In the genomic region with DNA sequence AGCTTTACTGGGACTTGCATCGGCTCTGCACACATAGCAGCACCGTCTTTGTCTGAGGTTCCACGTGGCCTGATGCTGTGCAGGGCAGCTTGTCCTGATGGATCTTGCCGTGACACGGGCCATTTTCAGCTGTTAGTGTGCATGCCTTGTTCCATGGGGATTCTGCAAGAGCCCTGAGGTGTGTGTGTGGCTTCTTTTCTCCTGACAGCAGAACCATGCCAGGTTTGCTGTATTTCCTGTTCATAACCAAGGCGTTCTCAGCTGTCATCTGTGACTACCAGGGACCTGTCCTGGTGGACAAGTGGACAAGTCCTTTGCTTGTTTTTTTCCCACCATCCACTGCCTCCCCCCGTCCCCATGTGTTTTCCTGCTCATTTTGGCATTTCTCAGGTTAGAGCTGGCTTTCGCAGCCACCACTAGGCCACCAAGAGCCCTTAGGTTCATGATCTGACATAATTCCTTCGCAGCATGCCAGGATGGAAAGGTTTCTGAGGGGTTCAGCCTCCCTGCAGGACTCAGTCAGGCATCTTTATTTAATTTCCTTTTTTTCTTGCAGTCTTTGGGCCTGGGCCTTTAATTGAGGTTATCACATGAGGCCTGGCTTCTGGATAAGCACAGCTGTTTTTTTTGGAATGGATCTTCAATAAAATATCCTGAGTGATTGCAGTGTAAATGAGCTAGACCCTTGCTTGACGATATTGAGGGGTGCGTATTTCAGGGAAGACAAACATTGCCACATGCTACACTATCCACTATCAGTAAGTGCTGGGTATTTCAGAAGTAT, we compare ENCODE assay signal across 23 cellular contexts.
DNase-seq lines count a peak whose midpoint lies in the region; ATAC-seq lines count a peak whose summit lies in the region.
"Had no signal": no experiment of that assay in that cellular context is flagged by ENCODE, and none has a peak within 500 bp of the region (broad histone marks: within the 10 kb centered on the region; RNA-seq: fewer than 3 reads in every experiment).

No MANE protein-coding gene starts in this region.

- no peak overlapping the region for H3K4me3 ChIP-seq in CD8-positive, alpha-beta memory T cell (ENCODE audit: low read length)
- H3K4me3 ChIP-seq: BLaER1, GM12878, lower lobe of right lung, right lobe of liver, transverse colon had no signal

- POLR2A ChIA-PET in CD8-positive, alpha-beta memory T cell (lab: Charles Lee): no interaction called here

- H3K27me3 Mint-ChIP-seq in activated CD4-positive, alpha-beta T cell treated with anti-CD3 and anti-CD28 coated beads, Interleukin-2, amount 10 ng/mL, durations not matched to agents 24 days and 14 days: no peaks in the 10 kb centered on the region
- H3K27me3 Mint-ChIP-seq in CD8-positive, alpha-beta memory T cell: no peaks in the 10 kb centered on the region
- H3K27me3 Mint-ChIP-seq in central memory CD8-positive, alpha-beta T cell: no peaks in the 10 kb centered on the region
- H3K27me3 Mint-ChIP-seq: activated CD8-positive, alpha-beta memory T cell treated with anti-CD3 and anti-CD28 coated beads, Interleukin-2, amount 10 ng/mL, durations not matched to agents 7 days and 5 days had no signal

- DNase-seq in activated CD4-positive, alpha-beta T cell treated with anti-CD3 and anti-CD28 coated beads, Interleukin-2, amount 10 ng/mL, durations not matched to agents 24 days and 14 days: no peak
- no peak for DNase-seq in activated CD4-positive, alpha-beta T cell treated with anti-CD3 and anti-CD28 coated beads for 4 hours
- no peak for DNase-seq in CD8-positive, alpha-beta memory T cell
- no peak for DNase-seq in central memory CD8-positive, alpha-beta T cell (ENCODE audit: low spot score in 2 of 2)
- peak; percentile 73 for DNase-seq in retina
- DNase-seq in GM19240 (ENCODE audit: insufficient read length, low spot score): no peak
- DNase-seq: activated CD4-positive, CD25-positive, alpha-beta regulatory T cell; activated CD8-positive, alpha-beta memory T cell treated with anti-CD3 and anti-CD28 coated beads, Interleukin-2, amount 10 ng/mL, durations not matched to agents 7 days and 5 days; activated gamma-delta T cell treated with Interleukin-2 at 50 U/mL for 16 hours; DMS153; HCEC 1CT; lower lobe of right lung; NCI-H2171; NCI-H69; nucleus accumbens; OCI-M1; right lobe of liver; transverse colon had no signal

- peaks cover 48% of the 10 kb centered on the region for H3K4me1 Mint-ChIP-seq in activated CD4-positive, alpha-beta T cell treated with anti-CD3 and anti-CD28 coated beads, Interleukin-2, amount 10 ng/mL, durations not matched to agents 24 days and 14 days
- peaks cover 64 to 87% (median 85%) of the 10 kb centered on the region in 3 donors for H3K4me1 Mint-ChIP-seq in CD8-positive, alpha-beta memory T cell
- H3K4me1 Mint-ChIP-seq in central memory CD8-positive, alpha-beta T cell: peaks cover 82% of the 10 kb centered on the region

- H3K9me3 Mint-ChIP-seq in activated CD4-positive, alpha-beta T cell treated with anti-CD3 and anti-CD28 coated beads, Interleukin-2, amount 10 ng/mL, durations not matched to agents 24 days and 14 days: peaks cover 13% of the 10 kb centered on the region
- H3K9me3 Mint-ChIP-seq in CD8-positive, alpha-beta memory T cell: peaks cover 0 to 8% (median 2%) of the 10 kb centered on the region in 5 donors
- peaks cover 5% of the 10 kb centered on the region for H3K9me3 Mint-ChIP-seq in central memory CD8-positive, alpha-beta T cell

- H3K27ac ChIP-seq in CD8-positive, alpha-beta memory T cell (ENCODE audit: low read depth, low read length): no peak overlapping the region
- H3K27ac ChIP-seq: BLaER1, lower lobe of right lung, right lobe of liver, transverse colon had no signal

- H3K27me3 ChIP-seq in CD8-positive, alpha-beta memory T cell (ENCODE audit: insufficient read depth, low read length, poor library complexity, severe bottlenecking): no peaks in the 10 kb centered on the region
- H3K27me3 ChIP-seq: BLaER1, right lobe of liver, transverse colon had no signal

- peak overlapping the region; percentile 54 for H3K27ac Mint-ChIP-seq in activated CD4-positive, alpha-beta T cell treated with anti-CD3 and anti-CD28 coated beads, Interleukin-2, amount 10 ng/mL, durations not matched to agents 24 days and 14 days
- peak overlapping the region in 7 of 8 donors; percentile 35 to 87 (median 60) for H3K27ac Mint-ChIP-seq in CD8-positive, alpha-beta memory T cell
- H3K27ac Mint-ChIP-seq in central memory CD8-positive, alpha-beta T cell (ENCODE audit: low read depth): peak overlapping the region; percentile 80
- H3K27ac Mint-ChIP-seq: activated CD8-positive, alpha-beta memory T cell treated with anti-CD3 and anti-CD28 coated beads, Interleukin-2, amount 10 ng/mL, durations not matched to agents 7 days and 5 days; T-helper 2 cell treated with Interferon-gamma antibody and Interleukin-4, amounts not matched to agents 5 μg/mL and 100 μg/mL, for 36 hours had no signal

- CTCF ChIA-PET in CD8-positive, alpha-beta memory T cell (lab: Charles Lee): interaction anchor here (1.0 kb wide), 1 partner anchor 308 kb away, joined by 3 read pairs; no protein-coding TSS in a partner anchor

- intact Hi-C loops in activated CD4-positive, alpha-beta T cell treated with anti-CD3 and anti-CD28 coated beads, Interleukin-2, amount 10 ng/mL, durations not matched to agents 24 days and 14 days (cut with micrococcal nuclease): loop anchor here (2.0 kb wide), 1 partner anchor 13 kb away; no protein-coding TSS in a partner anchor

- H3K36me3 ChIP-seq in CD8-positive, alpha-beta memory T cell (ENCODE audit: insufficient read depth, low read length): peaks cover 18% of the 10 kb centered on the region
- H3K36me3 ChIP-seq: right lobe of liver had no signal

- no peaks in the 10 kb centered on the region for H3K9me3 ChIP-seq in CD8-positive, alpha-beta memory T cell (ENCODE audit: low read length)
- H3K9me3 ChIP-seq: right lobe of liver, transverse colon had no signal

- ATAC-seq in central memory CD8-positive, alpha-beta T cell (replicated peaks; ENCODE audit: extremely low read depth, poor library complexity, severe bottlenecking): no peak
- ATAC-seq in HG03442 (IDR thresholded peaks at IDR 0.05; ENCODE audit: unreplicated experiment) (no peak), HG02678 (IDR thresholded peaks at IDR 0.05; ENCODE audit: unreplicated experiment) (no peak)
- ATAC-seq: activated CD8-positive, alpha-beta memory T cell treated with anti-CD3 and anti-CD28 coated beads, Interleukin-2, amount 10 ng/mL, durations not matched to agents 7 days and 5 days; GM12878; lower lobe of right lung; right lobe of liver had no signal

- peaks cover 77% of the 10 kb centered on the region for H3K4me1 ChIP-seq in CD8-positive, alpha-beta memory T cell (ENCODE audit: insufficient read depth, low read length)

- peaks cover 70% of the 10 kb centered on the region for H3K36me3 Mint-ChIP-seq in activated CD4-positive, alpha-beta T cell treated with anti-CD3 and anti-CD28 coated beads, Interleukin-2, amount 10 ng/mL, durations not matched to agents 24 days and 14 days (ENCODE audit: low read depth)
- peaks cover 13 to 82% (median 31%) of the 10 kb centered on the region in 3 donors for H3K36me3 Mint-ChIP-seq in CD8-positive, alpha-beta memory T cell
- peaks cover 31% of the 10 kb centered on the region for H3K36me3 Mint-ChIP-seq in central memory CD8-positive, alpha-beta T cell (ENCODE audit: insufficient read depth)

- H3K4me3 Mint-ChIP-seq in activated CD4-positive, alpha-beta T cell treated with anti-CD3 and anti-CD28 coated beads, Interleukin-2, amount 10 ng/mL, durations not matched to agents 24 days and 14 days: no peak overlapping the region
- H3K4me3 Mint-ChIP-seq in CD8-positive, alpha-beta memory T cell: peak overlapping the region in 5 of 7 donors; percentile 1 to 28 (median 18)
- H3K4me3 Mint-ChIP-seq in central memory CD8-positive, alpha-beta T cell: peak overlapping the region; percentile 16
- H3K4me3 Mint-ChIP-seq: activated CD8-positive, alpha-beta memory T cell treated with anti-CD3 and anti-CD28 coated beads, Interleukin-2, amount 10 ng/mL, durations not matched to agents 7 days and 5 days; T-helper 2 cell treated with Interferon-gamma antibody and Interleukin-4, amounts not matched to agents 5 μg/mL and 100 μg/mL, for 36 hours had no signal
